11 cellular contexts compared by ENCODE assay signal in genomic region chr17:5501725-5502124, GRCh38. TPM values are rescaled to one million over a fixed set of nuclear protein-coding genes. Genes with fewer than 3 reads are reported as not detected.
DNase-seq lines count a peak whose midpoint lies in the region; ATAC-seq and TF ChIP-seq lines count a peak whose summit lies in the region.
"Had no signal": no experiment of that assay in that cellular context is flagged by ENCODE, and none has a peak within 500 bp of the region (broad histone marks: within the 10 kb centered on the region; RNA-seq: fewer than 3 reads in every experiment).

No MANE protein-coding gene starts in this region.

- intact Hi-C loops in activated naive CD4-positive, alpha-beta T cell treated with anti-CD3 and anti-CD28 coated beads for 36 hours (cut with micrococcal nuclease), result no loop called here

- H3K9me3 Mint-ChIP-seq in activated naive CD4-positive, alpha-beta T cell treated with anti-CD3 and anti-CD28 coated beads for 36 hours, result no peaks in the 10 kb centered on the region
- no peaks in the 10 kb centered on the region for H3K9me3 Mint-ChIP-seq in activated naive CD4-positive, alpha-beta T cell treated with anti-CD3 and anti-CD28 coated beads, Interleukin-2, amount 50 U/mL, for 72 hours
- H3K9me3 Mint-ChIP-seq in activated T-helper 17 cell treated with anti-CD3 and anti-CD28 coated beads, Interleukin-2, amount 50 U/mL, for 72 hours, result no peaks in the 10 kb centered on the region
- peaks cover 4% of the 10 kb centered on the region for H3K9me3 Mint-ChIP-seq in mesothelial cell of epicardium
- H3K9me3 Mint-ChIP-seq in stimulated activated naive CD8-positive, alpha-beta T cell treated with anti-CD3 and anti-CD28 coated beads, Interleukin-15, amount 100 ng/mL, for 72 hours, result no peaks in the 10 kb centered on the region

- no peak for TF ChIP-seq CTCF in mesothelial cell of epicardium (IDR thresholded peaks at IDR 0.05; ENCODE audit: unreplicated experiment)

- peaks cover 6% of the 10 kb centered on the region for H3K4me1 Mint-ChIP-seq in activated naive CD4-positive, alpha-beta T cell treated with anti-CD3 and anti-CD28 coated beads for 36 hours (ENCODE audit: low read depth)
- peaks cover 11% of the 10 kb centered on the region for H3K4me1 Mint-ChIP-seq in activated T-helper 17 cell treated with anti-CD3 and anti-CD28 coated beads, Interleukin-2, amount 50 U/mL, for 72 hours
- peaks cover 22% of the 10 kb centered on the region for H3K4me1 Mint-ChIP-seq in mesothelial cell of epicardium
- H3K4me1 Mint-ChIP-seq in stimulated activated naive CD8-positive, alpha-beta T cell treated with anti-CD3 and anti-CD28 coated beads, Interleukin-15, amount 100 ng/mL, for 72 hours, result peaks cover 16% of the 10 kb centered on the region

- DNase-seq in activated naive CD4-positive, alpha-beta T cell treated with anti-CD3 and anti-CD28 coated beads for 36 hours, result no peak
- DNase-seq in activated naive CD4-positive, alpha-beta T cell treated with anti-CD3 and anti-CD28 coated beads, Interleukin-2, amount 50 U/mL, for 72 hours (ENCODE audit: low spot score in 2 of 2), result no peak
- no peak for DNase-seq in mesothelial cell of epicardium (ENCODE audit: low spot score in 2 of 2, unreplicated experiment in 2 of 2)
- no peak for DNase-seq in stimulated activated naive CD8-positive, alpha-beta T cell treated with anti-CD3 and anti-CD28 coated beads, Interleukin-15, amount 100 ng/mL, for 72 hours
- no peak for DNase-seq in NCI-H1417 (lab: John Stamatoyannopoulos, UW)
- no peak for DNase-seq in HPDE6-E6E7 (ENCODE audit: extremely low spot score)
- no peak for DNase-seq in NCI-H2227 treated with DMSO at 0.1 percent for 48 hours (lab: John Stamatoyannopoulos, UW)
- DNase-seq: cortex of kidney, NCI-H1417 treated with DMSO at 0.1 percent for 48 hours had no signal

- no peaks in the 10 kb centered on the region for H3K36me3 Mint-ChIP-seq in activated naive CD4-positive, alpha-beta T cell treated with anti-CD3 and anti-CD28 coated beads for 36 hours (ENCODE audit: low read depth)
- H3K36me3 Mint-ChIP-seq in activated naive CD4-positive, alpha-beta T cell treated with anti-CD3 and anti-CD28 coated beads, Interleukin-2, amount 50 U/mL, for 72 hours, result no peaks in the 10 kb centered on the region
- H3K36me3 Mint-ChIP-seq in activated T-helper 17 cell treated with anti-CD3 and anti-CD28 coated beads, Interleukin-2, amount 50 U/mL, for 72 hours (ENCODE audit: low read depth), result peaks cover 22% of the 10 kb centered on the region
- H3K36me3 Mint-ChIP-seq in mesothelial cell of epicardium, result peaks cover 11% of the 10 kb centered on the region

- no peak overlapping the region for H3K27ac Mint-ChIP-seq in activated naive CD4-positive, alpha-beta T cell treated with anti-CD3 and anti-CD28 coated beads for 36 hours
- H3K27ac Mint-ChIP-seq in activated naive CD4-positive, alpha-beta T cell treated with anti-CD3 and anti-CD28 coated beads, Interleukin-2, amount 50 U/mL, for 72 hours, result no peak overlapping the region
- no peak overlapping the region for H3K27ac Mint-ChIP-seq in activated T-helper 17 cell treated with anti-CD3 and anti-CD28 coated beads, Interleukin-2, amount 50 U/mL, for 72 hours
- H3K27ac Mint-ChIP-seq in mesothelial cell of epicardium, result no peak overlapping the region
- H3K27ac Mint-ChIP-seq in stimulated activated naive CD8-positive, alpha-beta T cell treated with anti-CD3 and anti-CD28 coated beads, Interleukin-15, amount 100 ng/mL, for 72 hours, result no peak overlapping the region

- CTCF ChIA-PET in activated naive CD4-positive, alpha-beta T cell treated with anti-CD3 and anti-CD28 coated beads for 36 hours (lab: Charles Lee), result interaction anchor here (0.6 kb wide), 1 partner anchor 389 kb away, joined by 3 read pairs; no protein-coding TSS in a partner anchor

- no peak for ATAC-seq in activated naive CD4-positive, alpha-beta T cell treated with anti-CD3 and anti-CD28 coated beads, Interleukin-2, amount 50 U/mL, for 72 hours
- no peak for ATAC-seq in activated T-helper 17 cell treated with anti-CD3 and anti-CD28 coated beads, Interleukin-2, amount 50 U/mL, for 72 hours (replicated peaks)
- ATAC-seq in stimulated activated naive CD8-positive, alpha-beta T cell treated with anti-CD3 and anti-CD28 coated beads, Interleukin-15, amount 100 ng/mL, for 72 hours, result no peak
- ATAC-seq: K562 had no signal

- peak overlapping the region; percentile 45 for H3K4me3 Mint-ChIP-seq in activated naive CD4-positive, alpha-beta T cell treated with anti-CD3 and anti-CD28 coated beads for 36 hours
- H3K4me3 Mint-ChIP-seq in activated T-helper 17 cell treated with anti-CD3 and anti-CD28 coated beads, Interleukin-2, amount 50 U/mL, for 72 hours, result peak overlapping the region; percentile 88
- H3K4me3 Mint-ChIP-seq in mesothelial cell of epicardium, result peak overlapping the region; percentile 97
- H3K4me3 Mint-ChIP-seq in stimulated activated naive CD8-positive, alpha-beta T cell treated with anti-CD3 and anti-CD28 coated beads, Interleukin-15, amount 100 ng/mL, for 72 hours, result peak overlapping the region; percentile 6 to 91

- no peaks in the 10 kb centered on the region for H3K27me3 Mint-ChIP-seq in activated naive CD4-positive, alpha-beta T cell treated with anti-CD3 and anti-CD28 coated beads for 36 hours (ENCODE audit: low read depth)
- H3K27me3 Mint-ChIP-seq in activated T-helper 17 cell treated with anti-CD3 and anti-CD28 coated beads, Interleukin-2, amount 50 U/mL, for 72 hours, result no peaks in the 10 kb centered on the region
- peaks cover 8% of the 10 kb centered on the region for H3K27me3 Mint-ChIP-seq in mesothelial cell of epicardium (ENCODE audit: low read depth)
- H3K27me3 Mint-ChIP-seq in stimulated activated naive CD8-positive, alpha-beta T cell treated with anti-CD3 and anti-CD28 coated beads, Interleukin-15, amount 100 ng/mL, for 72 hours, result no peaks in the 10 kb centered on the region

RNA-seq across cellular contexts. Expression of gene MIS12, which starts 15.4 kb away (rescaled TPM):
- total RNA-seq in activated naive CD4-positive, alpha-beta T cell treated with anti-CD3 and anti-CD28 coated beads for 36 hours, result 10 to 100 TPM; 37.2 to 37.6 TPM
- total RNA-seq in activated naive CD4-positive, alpha-beta T cell treated with anti-CD3 and anti-CD28 coated beads, Interleukin-2, amount 50 U/mL, for 72 hours, result 10 to 100 TPM; 26.4 to 46.6 TPM
- 10 to 100 TPM; 24.1 to 33.9 TPM for total RNA-seq in activated T-helper 17 cell treated with anti-CD3 and anti-CD28 coated beads, Interleukin-2, amount 50 U/mL, for 72 hours
- total RNA-seq in mesothelial cell of epicardium, result 22.9 to 23.0 TPM (median 23.0 TPM) in 3 replicates

RNA-seq across cellular contexts. Expression of gene DERL2, which starts 15.7 kb away (rescaled TPM):
- total RNA-seq in activated naive CD4-positive, alpha-beta T cell treated with anti-CD3 and anti-CD28 coated beads for 36 hours, result 10 to 100 TPM; 40.7 to 46.4 TPM
- 10 to 100 TPM; 58.3 to 63.8 TPM for total RNA-seq in activated naive CD4-positive, alpha-beta T cell treated with anti-CD3 and anti-CD28 coated beads, Interleukin-2, amount 50 U/mL, for 72 hours
- 10 to 100 TPM; 58.3 to 69.6 TPM for total RNA-seq in activated T-helper 17 cell treated with anti-CD3 and anti-CD28 coated beads, Interleukin-2, amount 50 U/mL, for 72 hours
- 69.5 to 70.6 TPM (median 69.9 TPM) in 3 replicates for total RNA-seq in mesothelial cell of epicardium

RNA-seq across cellular contexts. Expression of gene DHX33, which starts 32.9 kb away (rescaled TPM):
- 10 to 100 TPM; 15.9 to 17.1 TPM for total RNA-seq in activated naive CD4-positive, alpha-beta T cell treated with anti-CD3 and anti-CD28 coated beads for 36 hours
- total RNA-seq in activated naive CD4-positive, alpha-beta T cell treated with anti-CD3 and anti-CD28 coated beads, Interleukin-2, amount 50 U/mL, for 72 hours, result 10 to 100 TPM; 15.8 to 32.7 TPM
- total RNA-seq in activated T-helper 17 cell treated with anti-CD3 and anti-CD28 coated beads, Interleukin-2, amount 50 U/mL, for 72 hours, result 10 to 100 TPM; 16.2 to 43.8 TPM
- total RNA-seq in mesothelial cell of epicardium, result 27.3 to 28.4 TPM (median 27.4 TPM) in 3 replicates

Comparison
In these comparisons a context has a peak if more than half of its experiments do, and no peak if none do; other contexts are left out.
1. H3K4me3 Mint-ChIP-seq: peak in every context shown above with its lines; median percentile 97 in mesothelial cell of epicardium; 88 in activated T-helper 17 cell treated with anti-CD3 and anti-CD28 coated beads, Interleukin-2, amount 50 U/mL, for 72 hours; 48 in stimulated activated naive CD8-positive, alpha-beta T cell treated with anti-CD3 and anti-CD28 coated beads, Interleukin-15, amount 100 ng/mL, for 72 hours; 45 in activated naive CD4-positive, alpha-beta T cell treated with anti-CD3 and anti-CD28 coated beads for 36 hours.